In genomic region chr2:110657721-110658305, GRCh38 we compare ENCODE assay signal across 11 cellular contexts. TPM values are rescaled to one million over a fixed set of nuclear protein-coding genes. Genes with fewer than 3 reads are reported as not detected.
A peak's percentile ranks its signal among the peaks of the same experiment; 100 is the strongest.
DNase-seq lines count a peak whose midpoint lies in the region; ATAC-seq and FAIRE-seq lines count a peak whose summit lies in the region.
"Had no signal": no experiment of that assay in that cellular context is flagged by ENCODE, and none has a peak within 500 bp of the region (broad histone marks: within the 10 kb centered on the region; RNA-seq: fewer than 3 reads in every experiment).

No MANE protein-coding gene starts in this region.

- no peaks in the 10 kb centered on the region for H3K9me3 ChIP-seq in naive thymus-derived CD4-positive, alpha-beta T cell (ENCODE audit: control insufficient read depth in 2 of 3, low read length in 3 of 3)
- H3K9me3 ChIP-seq: adrenal gland had no signal

- peak; percentile 91 for ATAC-seq in central memory CD8-positive, alpha-beta T cell (replicated peaks; ENCODE audit: extremely low read depth, poor library complexity, severe bottlenecking)
- peak; percentile 47 for ATAC-seq in naive thymus-derived CD4-positive, alpha-beta T cell
- ATAC-seq in naive thymus-derived CD8-positive, alpha-beta T cell, result no peak

- CTCF ChIA-PET in naive thymus-derived CD4-positive, alpha-beta T cell (lab: Charles Lee), result interaction anchor here (0.7 kb wide), 1 partner anchor 11 kb away, joined by 3 read pairs; no protein-coding TSS in a partner anchor

- peak; percentile 44 for FAIRE-seq in GM19239 (lab: Jason Lieb, UNC)
- FAIRE-seq: GM12891 had no signal

- H3K27ac ChIP-seq in naive thymus-derived CD4-positive, alpha-beta T cell (ENCODE audit: low read depth, low read length), result no peak overlapping the region
- H3K27ac ChIP-seq: adrenal gland, KMS-11 had no signal

- POLR2A ChIA-PET in naive thymus-derived CD4-positive, alpha-beta T cell (lab: Charles Lee), result no interaction called here
- POLR2A ChIA-PET in naive thymus-derived CD8-positive, alpha-beta T cell (lab: Charles Lee), result no interaction called here

- H3K4me1 ChIP-seq in naive thymus-derived CD4-positive, alpha-beta T cell (ENCODE audit: control insufficient read depth in 2 of 2, insufficient read depth in 2 of 2, low read length in 2 of 2), result peaks cover 0 to 5% of the 10 kb centered on the region in 2 donors
- H3K4me1 ChIP-seq: adrenal gland had no signal

- H3K9me3 Mint-ChIP-seq in central memory CD8-positive, alpha-beta T cell, result no peaks in the 10 kb centered on the region
- H3K9me3 Mint-ChIP-seq in naive thymus-derived CD4-positive, alpha-beta T cell, result no peaks in the 10 kb centered on the region
- no peaks in the 10 kb centered on the region for H3K9me3 Mint-ChIP-seq in naive thymus-derived CD8-positive, alpha-beta T cell
- H3K9me3 Mint-ChIP-seq: neural crest cell had no signal

- H3K27ac Mint-ChIP-seq in central memory CD8-positive, alpha-beta T cell (ENCODE audit: low read depth), result peak overlapping the region; percentile 88
- H3K27ac Mint-ChIP-seq in naive thymus-derived CD4-positive, alpha-beta T cell, result peak overlapping the region in 3 of 9 donors; percentile 14 to 84 (median 39)
- peak overlapping the region in 2 of 10 donors; percentile 21 to 58 for H3K27ac Mint-ChIP-seq in naive thymus-derived CD8-positive, alpha-beta T cell

- DNase-seq in Caki2 (ENCODE audit: low read depth) (peak; percentile 85), GM19239 (ENCODE audit: insufficient read length, low spot score) (peak; percentile 6), NCI-H1694 (lab: John Stamatoyannopoulos, UW) (no peak)
- no peak for DNase-seq in central memory CD8-positive, alpha-beta T cell (ENCODE audit: low spot score in 2 of 2)
- no peak for DNase-seq in naive thymus-derived CD4-positive, alpha-beta T cell
- no peak for DNase-seq in naive thymus-derived CD8-positive, alpha-beta T cell
- DNase-seq in stimulated activated naive CD4-positive, alpha-beta T cell (lab: John Stamatoyannopoulos, UW), result no peak
- DNase-seq: adrenal gland had no signal

- no peak overlapping the region for H3K4me3 ChIP-seq in naive thymus-derived CD4-positive, alpha-beta T cell (ENCODE audit: low read length)
- H3K4me3 ChIP-seq: adrenal gland had no signal

- no peaks in the 10 kb centered on the region for H3K36me3 ChIP-seq in naive thymus-derived CD4-positive, alpha-beta T cell (ENCODE audit: control insufficient read depth in 2 of 3, insufficient read depth in 3 of 3, low read length in 3 of 3)
- H3K36me3 ChIP-seq: adrenal gland had no signal

- H3K36me3 Mint-ChIP-seq in central memory CD8-positive, alpha-beta T cell (ENCODE audit: insufficient read depth), result peaks cover 2% of the 10 kb centered on the region
- H3K36me3 Mint-ChIP-seq in naive thymus-derived CD4-positive, alpha-beta T cell, result peaks cover 0 to 50% (median 13%) of the 10 kb centered on the region in 5 donors
- H3K36me3 Mint-ChIP-seq in naive thymus-derived CD8-positive, alpha-beta T cell, result peaks cover 0 to 26% (median 23%) of the 10 kb centered on the region in 3 donors

- H3K4me3 Mint-ChIP-seq in central memory CD8-positive, alpha-beta T cell, result peak overlapping the region; percentile 44
- no peak overlapping the region for H3K4me3 Mint-ChIP-seq in naive thymus-derived CD4-positive, alpha-beta T cell
- H3K4me3 Mint-ChIP-seq in naive thymus-derived CD8-positive, alpha-beta T cell, result peak overlapping the region in 1 of 10 donors; percentile 1
- H3K4me3 Mint-ChIP-seq: neural crest cell had no signal

- no peaks in the 10 kb centered on the region for H3K27me3 ChIP-seq in naive thymus-derived CD4-positive, alpha-beta T cell (ENCODE audit: control insufficient read depth in 2 of 2, insufficient read depth in 2 of 2, low read length in 2 of 2)

- peaks cover 13% of the 10 kb centered on the region for H3K4me1 Mint-ChIP-seq in central memory CD8-positive, alpha-beta T cell
- peaks cover 0 to 28% (median 0%) of the 10 kb centered on the region in 7 donors for H3K4me1 Mint-ChIP-seq in naive thymus-derived CD4-positive, alpha-beta T cell
- H3K4me1 Mint-ChIP-seq in naive thymus-derived CD8-positive, alpha-beta T cell, result peaks cover 0 to 4% (median 0%) of the 10 kb centered on the region in 4 donors
- H3K4me1 Mint-ChIP-seq: neural crest cell had no signal

- intact Hi-C loops in naive thymus-derived CD4-positive, alpha-beta T cell (cut with micrococcal nuclease), result no loop called here

- H3K27me3 Mint-ChIP-seq in central memory CD8-positive, alpha-beta T cell, result no peaks in the 10 kb centered on the region
- no peaks in the 10 kb centered on the region for H3K27me3 Mint-ChIP-seq in naive thymus-derived CD4-positive, alpha-beta T cell
- H3K27me3 Mint-ChIP-seq in naive thymus-derived CD8-positive, alpha-beta T cell, result no peaks in the 10 kb centered on the region

- in situ Hi-C loops in Caki2 (cut with HindIII; ENCODE audit: low pct_unique_long_range_greater_than_20kb, low sequenced_read_pairs), result no loop called here

RNA-seq across cellular contexts. Expression of gene BUB1, which starts 20.1 kb away (rescaled TPM):
- total RNA-seq in Caki2 (2014; rRNA removed; shearing (Covaris generic); ENCODE audit: low replicate concordance), result 76.6 and 93.2 TPM in 2 replicates
- 10 to 100 TPM in 1 of 5 experiments, 1 to 10 TPM in 4; 2.3 to 73.7 (median 2.6) TPM for total RNA-seq in naive thymus-derived CD4-positive, alpha-beta T cell
- 1 to 10 TPM; 1.1 to 1.4 TPM for polyA plus RNA-seq in naive thymus-derived CD4-positive, alpha-beta T cell
- total RNA-seq in naive thymus-derived CD8-positive, alpha-beta T cell, result 1 to 10 TPM; 3.5 to 4.0 TPM
- polyA plus RNA-seq in naive thymus-derived CD8-positive, alpha-beta T cell, result 1 to 10 TPM in 2 of 3 donors, under 1 TPM in 1; 0.56 to 1.3 (median 1.3) TPM

Comparison
In these comparisons a context has a peak if more than half of its experiments do, and no peak if none do; other contexts are left out.
1. DNase-seq: peak in Caki2 (single experiment) and GM19239 (single experiment); none in central memory CD8-positive, alpha-beta T cell (0 of 2), naive thymus-derived CD4-positive, alpha-beta T cell (0 of 9), NCI-H1694 (single experiment), naive thymus-derived CD8-positive, alpha-beta T cell (0 of 10) and stimulated activated naive CD4-positive, alpha-beta T cell (0 of 6).
2. ATAC-seq: peak in central memory CD8-positive, alpha-beta T cell (single experiment) and naive thymus-derived CD4-positive, alpha-beta T cell (single experiment); none in naive thymus-derived CD8-positive, alpha-beta T cell (0 of 2).